Comparison of ENCODE assay signal across 8 cellular contexts in genomic region chr13:37109080-37109678, GRCh38. TPM values are rescaled to one million over a fixed set of nuclear protein-coding genes. Genes with fewer than 3 reads are reported as not detected.
DNase-seq lines count a peak whose midpoint lies in the region; ATAC-seq and TF ChIP-seq lines count a peak whose summit lies in the region.

No MANE protein-coding gene starts in this region.

- WGBS in lung, 2 donors = 15 to 16% methylated on average over 1 of the region's 1 CpG

- no peaks in the 10 kb centered on the region for H3K9me3 Mint-ChIP-seq in T-cell

- no peak overlapping the region for H3K27ac Mint-ChIP-seq in T-cell

- no peaks in the 10 kb centered on the region for H3K27me3 ChIP-seq in lung (ENCODE audit: control insufficient read depth, insufficient read depth)

- POLR2A ChIA-PET in T-cell (lab: Charles Lee) = no interaction called here

- DNase-seq in NCI-H1436 (lab: John Stamatoyannopoulos, UW) = peak; percentile 15
- DNase-seq in NCI-H1436 treated with DMSO at 0.1 percent for 48 hours (lab: John Stamatoyannopoulos, UW) = no peak
- DNase-seq in NCI-H1694 treated with DMSO at 0.1 percent for 48 hours (lab: John Stamatoyannopoulos, UW) = peak; percentile 58
- peak; percentile 27 for DNase-seq in cerebellar cortex (ENCODE audit: low spot score)
- no peak for DNase-seq in lung (ENCODE audit: low spot score)
- no peak for DNase-seq in DMS114 treated with DMSO at 0.1 percent for 48 hours (lab: John Stamatoyannopoulos, UW; ENCODE audit: unreplicated experiment)
- no peak for DNase-seq in T-cell
- no peak for DNase-seq in 8988T

- H3K4me1 ChIP-seq in lung (ENCODE audit: control insufficient read depth in 2 of 2, insufficient read depth in 2 of 2, low read length in 2 of 2) = no peaks in the 10 kb centered on the region

- no peaks in the 10 kb centered on the region for H3K9me3 ChIP-seq in lung (ENCODE audit: control insufficient read depth in 2 of 2, insufficient read depth in 1 of 2, low read length in 1 of 2)

- peak; percentile 20 for TF ChIP-seq CTCF in lung (IDR thresholded peaks at IDR 0.05; ENCODE audit: control extremely low read depth, extremely low read depth)

- no peak overlapping the region for H3K4me3 ChIP-seq in lung

- CTCF ChIA-PET in T-cell (lab: Charles Lee) = no interaction called here

- no peaks in the 10 kb centered on the region for H3K4me1 Mint-ChIP-seq in T-cell

- no peak overlapping the region for H3K27ac ChIP-seq in lung (ENCODE audit: low read depth in 1 of 2, low read length in 1 of 2)

- H3K27me3 Mint-ChIP-seq in T-cell = peaks cover 8 to 18% of the 10 kb centered on the region in 2 donors

- H3K4me3 Mint-ChIP-seq in T-cell = no peak overlapping the region

- ATAC-seq in lung (ENCODE audit: insufficient read depth, low FRiP score) (peak; percentile 53), T-cell (replicated peaks in 1 of 4) (no peak)

- no peaks in the 10 kb centered on the region for H3K36me3 ChIP-seq in lung (ENCODE audit: control insufficient read depth in 2 of 2, insufficient read depth in 2 of 2, low read length in 2 of 2)

- no peaks in the 10 kb centered on the region for H3K36me3 Mint-ChIP-seq in T-cell

RNA-seq across cellular contexts. Expression of gene CSNK1A1L, which starts 3.7 kb away (rescaled TPM):
- not detected for total RNA-seq in lung
- not detected for polyA plus RNA-seq in lung
- not detected for total RNA-seq in T-cell

RNA-seq across cellular contexts. Expression of gene SUPT20H, which starts 49.7 kb away (rescaled TPM):
- total RNA-seq in lung = 100 to 1,000 TPM in 1 of 2 donors, 10 to 100 TPM in 1; 51.4 to 134 TPM
- polyA plus RNA-seq in lung = 10 to 100 TPM; 24.2 to 28.3 TPM
- total RNA-seq in T-cell = 10 to 100 TPM; 73.8 to 90.9 (median 87.3) TPM

Comparison
In these comparisons a context has a peak if more than half of its experiments do, and no peak if none do; other contexts are left out.
1. DNase-seq: peak in NCI-H1436 (single experiment), NCI-H1694 treated with DMSO at 0.1 percent for 48 hours (single experiment) and cerebellar cortex (single experiment); none in NCI-H1436 treated with DMSO at 0.1 percent for 48 hours (single experiment), lung (single experiment), DMS114 treated with DMSO at 0.1 percent for 48 hours (single experiment), T-cell (0 of 34) and 8988T (single experiment).